Comparison of ENCODE assay signal across 8 cellular contexts in the genomic region with DNA sequence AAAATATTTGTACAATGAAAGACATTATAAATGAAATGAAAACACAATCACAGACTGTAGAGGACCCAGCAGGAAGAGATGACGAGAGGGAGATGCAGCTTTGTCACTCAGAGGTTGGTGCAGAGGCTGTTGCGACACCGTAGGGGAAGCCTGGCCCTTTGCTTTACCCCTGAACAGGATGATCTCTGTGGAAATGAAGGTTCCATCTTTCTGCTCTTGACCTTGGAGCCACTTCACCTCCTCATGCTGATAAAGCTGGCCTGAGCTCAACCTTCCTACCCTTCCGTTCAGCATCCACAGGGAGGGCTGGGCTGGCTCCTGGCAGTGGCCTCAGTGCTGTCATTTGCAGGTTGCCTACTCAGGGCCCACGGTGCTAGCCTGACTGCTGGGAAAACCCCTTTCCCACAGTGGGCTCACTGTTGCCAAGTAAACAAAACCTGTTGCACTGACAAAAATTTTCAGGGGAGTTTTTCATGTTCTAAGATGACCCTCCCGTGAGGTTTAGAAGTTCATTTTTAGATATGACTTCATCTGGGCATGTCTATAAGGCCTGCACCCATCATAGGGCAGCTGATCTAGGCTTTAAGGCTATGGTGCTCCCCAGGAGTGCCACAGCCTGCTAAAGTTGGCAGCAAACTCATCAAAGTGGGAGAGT. TPM values are rescaled to one million over a fixed set of nuclear protein-coding genes. Genes with fewer than 3 reads are reported as not detected.
DNase-seq lines count a peak whose midpoint lies in the region; ATAC-seq and TF ChIP-seq lines count a peak whose summit lies in the region.

No MANE protein-coding gene starts in this region.

- ATAC-seq in GM19397 (IDR thresholded peaks at IDR 0.05; ENCODE audit: unreplicated experiment) (peak; percentile 74), HG03432 (IDR thresholded peaks at IDR 0.05; ENCODE audit: unreplicated experiment) (peak; percentile 79)

- H3K9me3 Mint-ChIP-seq in CD4-positive, alpha-beta memory T cell = no peaks in the 10 kb centered on the region

- H3K36me3 ChIP-seq in CD4-positive, alpha-beta memory T cell (ENCODE audit: insufficient read depth, low read length) = no peaks in the 10 kb centered on the region
- H3K36me3 ChIP-seq in spleen = no peaks in the 10 kb centered on the region

- no peaks in the 10 kb centered on the region for H3K27me3 ChIP-seq in CD4-positive, alpha-beta memory T cell (ENCODE audit: insufficient read depth, low read length)
- no peaks in the 10 kb centered on the region for H3K27me3 ChIP-seq in spleen (replicated peaks in 1 of 7)

- intact Hi-C loops in CD4-positive, alpha-beta memory T cell (cut with micrococcal nuclease) = no loop called here
- intact Hi-C loops in spleen (cut with DNase I; ENCODE audit: low total_unique reads) = no loop called here

- H3K36me3 Mint-ChIP-seq in CD4-positive, alpha-beta memory T cell = no peaks in the 10 kb centered on the region

- peaks cover 22% of the 10 kb centered on the region for H3K4me1 ChIP-seq in CD4-positive, alpha-beta memory T cell (ENCODE audit: insufficient read depth, low read length)
- H3K4me1 ChIP-seq in spleen = peaks cover 0 to 27% (median 14%) of the 10 kb centered on the region in 6 donors

- CTCF ChIA-PET in CD4-positive, alpha-beta memory T cell (lab: Charles Lee; ENCODE audit: partially characterized antibody) = no interaction called here

- H3K27me3 Mint-ChIP-seq in CD4-positive, alpha-beta memory T cell = no peaks in the 10 kb centered on the region

- H3K4me1 Mint-ChIP-seq in CD4-positive, alpha-beta memory T cell = peaks cover 14 to 23% (median 18%) of the 10 kb centered on the region in 4 donors

- POLR2A ChIA-PET in CD4-positive, alpha-beta memory T cell (lab: Charles Lee; ENCODE audit: partially characterized antibody) = no interaction called here

- H3K27ac Mint-ChIP-seq in CD4-positive, alpha-beta memory T cell = peak overlapping the region; percentile 26 to 98 (median 93)

- H3K4me3 Mint-ChIP-seq in CD4-positive, alpha-beta memory T cell = peak overlapping the region in 4 of 8 donors; percentile 39 to 62 (median 45)

- peak overlapping the region; percentile 58 for H3K27ac ChIP-seq in CD4-positive, alpha-beta memory T cell (ENCODE audit: low read depth, low read length)
- H3K27ac ChIP-seq in spleen = peak overlapping the region in 6 of 8 donors; percentile 6 to 80 (median 50)

- H3K4me3 ChIP-seq in CD4-positive, alpha-beta memory T cell (ENCODE audit: low read length in 2 of 2) = no peak overlapping the region
- H3K4me3 ChIP-seq in spleen = peak overlapping the region in 1 of 8 donors; percentile 8

- no peak for TF ChIP-seq POLR2A in spleen (IDR thresholded peaks at IDR 0.05)

- no peak for TF ChIP-seq CTCF in spleen (IDR thresholded peaks at IDR 0.05 in 8 of 11, conservative IDR thresholded peaks at IDR 0.05 in 3 of 11)

- 25 to 41% (median 29%) methylated on average over 5 to 6 of the region's 6 CpGs for WGBS in spleen, 5 donors

- DNase-seq in CD4-positive, alpha-beta memory T cell = peak; percentile 54 to 84 (median 58)
- DNase-seq in activated CD8-positive, alpha-beta memory T cell treated with anti-CD3 and anti-CD28 coated beads for 24 hours = peak; percentile 68
- DNase-seq in spleen (no peak), HT-29 (ENCODE audit: low spot score) (no peak), hippocampal formation (lab: John Stamatoyannopoulos, UW) (no peak), Ammon's horn (ENCODE audit: low spot score) (no peak)

- no peaks in the 10 kb centered on the region for H3K9me3 ChIP-seq in CD4-positive, alpha-beta memory T cell (ENCODE audit: control insufficient read depth in 1 of 2, low read length in 2 of 2)
- H3K9me3 ChIP-seq in spleen = no peaks in the 10 kb centered on the region

RNA-seq across cellular contexts. Expression of gene CD80, which starts 3.0 kb away (rescaled TPM):
- under 1 TPM; 0.42 to 0.44 TPM for total RNA-seq in CD4-positive, alpha-beta memory T cell
- 1 to 10 TPM in 1 of 2 donors, not detected in 1; 1.6 TPM for polyA plus RNA-seq in CD4-positive, alpha-beta memory T cell
- total RNA-seq in spleen = 10 to 100 TPM in 6 of 7 donors, 1 to 10 TPM in 1; 5.7 to 33.0 (median 19.7) TPM
- polyA plus RNA-seq in spleen = 1 to 10 TPM; 1.5 to 2.5 (median 2.0) TPM
- not detected in 2 replicates for total RNA-seq in HT-29 (2014; rRNA removed; shearing (Covaris generic))

RNA-seq across cellular contexts. Expression of gene ADPRH, which starts 16.9 kb away (rescaled TPM):
- total RNA-seq in CD4-positive, alpha-beta memory T cell = 1 to 10 TPM; 1.2 to 1.4 TPM
- 1 to 10 TPM; 2.1 to 3.4 TPM for polyA plus RNA-seq in CD4-positive, alpha-beta memory T cell
- 10 to 100 TPM; 16.1 to 29.2 (median 24.3) TPM for total RNA-seq in spleen
- 10 to 100 TPM in 2 of 3 donors, 1 to 10 TPM in 1; 7.1 to 14.4 (median 10.3) TPM for polyA plus RNA-seq in spleen
- total RNA-seq in HT-29 (2014; rRNA removed; shearing (Covaris generic)) = 0.65 and 1.0 TPM in 2 replicates

RNA-seq across cellular contexts. Expression of gene PLA1A, which starts 35.3 kb away (rescaled TPM):
- not detected for total RNA-seq in CD4-positive, alpha-beta memory T cell
- polyA plus RNA-seq in CD4-positive, alpha-beta memory T cell = not detected
- 1 to 10 TPM in 3 of 7 donors, under 1 TPM in 3, not detected in 1; 0.27 to 6.8 (median 1.0) TPM for total RNA-seq in spleen
- under 1 TPM; 0.44 to 0.80 (median 0.61) TPM for polyA plus RNA-seq in spleen
- total RNA-seq in HT-29 (2014; rRNA removed; shearing (Covaris generic)) = not detected in 2 replicates

Comparison
In these comparisons a context has a peak if more than half of its experiments do, and no peak if none do; other contexts are left out.
1. DNase-seq: peak in CD4-positive, alpha-beta memory T cell (5 of 5) and activated CD8-positive, alpha-beta memory T cell treated with anti-CD3 and anti-CD28 coated beads for 24 hours (single experiment); none in spleen (single experiment), HT-29 (single experiment), hippocampal formation (0 of 2) and Ammon's horn (single experiment).